In genomic region chr3:153137626-153138025, GRCh38 we compare ENCODE assay signal across 12 cellular contexts. TPM values are rescaled to one million over a fixed set of nuclear protein-coding genes. Genes with fewer than 3 reads are reported as not detected.
DNase-seq lines count a peak whose midpoint lies in the region; ATAC-seq and TF ChIP-seq lines count a peak whose summit lies in the region.
"Had no signal": no experiment of that assay in that cellular context is flagged by ENCODE, and none has a peak within 500 bp of the region (broad histone marks: within the 10 kb centered on the region; RNA-seq: fewer than 3 reads in every experiment).

No MANE protein-coding gene starts in this region.

- no peak overlapping the region for H2AFZ ChIP-seq in MM.1S (ENCODE audit: low read length)

- peaks cover 0 to 2% of the 10 kb centered on the region in 2 donors for H3K36me3 Mint-ChIP-seq in activated T-cell treated with anti-CD3 and anti-CD28 coated beads, Interleukin-2, amount 50 U/mL, for 72 hours (ENCODE audit: insufficient read depth in 2 of 2)
- H3K36me3 Mint-ChIP-seq in chondrocyte (ENCODE audit: low read depth), result no peaks in the 10 kb centered on the region

- H3K9ac ChIP-seq in MM.1S (ENCODE audit: low read length), result no peak overlapping the region

- H3K9me2 ChIP-seq in MM.1S (replicated peaks; ENCODE audit: insufficient read depth, low read length), result no peaks in the 10 kb centered on the region

- peak overlapping the region; percentile 74; the same call in 1 of the 2 replicates for H3K27ac ChIP-seq in MM.1S (ENCODE audit: low read length)

- H3K4me3 Mint-ChIP-seq in activated T-cell treated with anti-CD3 and anti-CD28 coated beads, Interleukin-2, amount 50 U/mL, for 72 hours, result no peak overlapping the region
- H3K4me3 Mint-ChIP-seq in chondrocyte (ENCODE audit: unreplicated experiment), result no peak overlapping the region
- H3K4me3 Mint-ChIP-seq: nephron had no signal

- TF ChIP-seq CTCF in MM.1S (IDR thresholded peaks at IDR 0.05; ENCODE audit: low read length) (no peak), chondrocyte (IDR thresholded peaks at IDR 0.05) (no peak)

- H3K27ac Mint-ChIP-seq in activated T-cell treated with anti-CD3 and anti-CD28 coated beads, Interleukin-2, amount 50 U/mL, for 72 hours, result peak overlapping the region; percentile 24
- peak overlapping the region; percentile 91 for H3K27ac Mint-ChIP-seq in chondrocyte (ENCODE audit: unreplicated experiment)
- H3K27ac Mint-ChIP-seq: nephron had no signal

- no peak overlapping the region; the same call in 1 of the 2 replicates for H3K4me2 ChIP-seq in MM.1S (ENCODE audit: low read depth, low read length)

- no peaks in the 10 kb centered on the region for H3K79me2 ChIP-seq in MM.1S (ENCODE audit: low read length)

- no peaks in the 10 kb centered on the region for H3K9me3 Mint-ChIP-seq in activated T-cell treated with anti-CD3 and anti-CD28 coated beads, Interleukin-2, amount 50 U/mL, for 72 hours
- H3K9me3 Mint-ChIP-seq in chondrocyte (ENCODE audit: low read depth), result no peaks in the 10 kb centered on the region
- H3K9me3 Mint-ChIP-seq: nephron had no signal

- H3K36me3 ChIP-seq in MM.1S (replicated peaks; ENCODE audit: insufficient read depth, low read length), result no peaks in the 10 kb centered on the region

- no peaks in the 10 kb centered on the region for H3K27me3 ChIP-seq in MM.1S (replicated peaks; ENCODE audit: insufficient read depth, low read length)

- no peaks in the 10 kb centered on the region for H3K9me3 ChIP-seq in MM.1S (replicated peaks; ENCODE audit: insufficient read depth, low read length)

- no peaks in the 10 kb centered on the region for H3K27me3 Mint-ChIP-seq in activated T-cell treated with anti-CD3 and anti-CD28 coated beads, Interleukin-2, amount 50 U/mL, for 72 hours (ENCODE audit: low read depth)
- H3K27me3 Mint-ChIP-seq in chondrocyte (ENCODE audit: low read depth), result no peaks in the 10 kb centered on the region

- no peak for ATAC-seq in activated T-cell treated with anti-CD3 and anti-CD28 coated beads, Interleukin-2, amount 50 U/mL, for 72 hours (replicated peaks in 1 of 2)
- ATAC-seq in HG02852 (IDR thresholded peaks at IDR 0.05; ENCODE audit: unreplicated experiment), result no peak

- H3K4me3 ChIP-seq in MM.1S (ENCODE audit: low read length), result no peak overlapping the region

- H3K4me1 Mint-ChIP-seq in activated T-cell treated with anti-CD3 and anti-CD28 coated beads, Interleukin-2, amount 50 U/mL, for 72 hours (ENCODE audit: low read depth), result peaks cover 35% of the 10 kb centered on the region
- peaks cover 34% of the 10 kb centered on the region for H3K4me1 Mint-ChIP-seq in chondrocyte (ENCODE audit: low read depth)
- H3K4me1 Mint-ChIP-seq: nephron had no signal

- no peak for DNase-seq in activated T-cell treated with anti-CD3 and anti-CD28 coated beads, Interleukin-2, amount 50 U/mL, for 72 hours
- DNase-seq in activated T-cell treated with anti-CD3 and anti-CD28 coated beads, Interleukin-2, amount 50 U/mL, for 1 hour, result no peak
- peak; percentile 30 for DNase-seq in MM.1S
- no peak for DNase-seq in chondrocyte (ENCODE audit: low spot score)
- DNase-seq in SHP77 (lab: John Stamatoyannopoulos, UW), result no peak
- no peak for DNase-seq in DMS53 (lab: John Stamatoyannopoulos, UW)
- no peak for DNase-seq in NCI-H2227 treated with DMSO at 0.1 percent for 48 hours (lab: John Stamatoyannopoulos, UW)
- DNase-seq: DMS79 treated with DMSO at 0.1 percent for 48 hours, NCI-H2081 treated with DMSO at 0.1 percent for 48 hours, small intestine had no signal

- H4K20me1 ChIP-seq in MM.1S (ENCODE audit: insufficient read depth, low read length), result no peaks in the 10 kb centered on the region

- peaks cover 22% of the 10 kb centered on the region for H3K4me1 ChIP-seq in MM.1S (ENCODE audit: low read length)

- peaks cover 24% of the 10 kb centered on the region for H3F3A ChIP-seq in MM.1S (ENCODE audit: insufficient read depth, low read length)

RNA-seq across cellular contexts. Expression of gene RAP2B, which starts 24.4 kb away (rescaled TPM):
- total RNA-seq in activated T-cell treated with anti-CD3 and anti-CD28 coated beads, Interleukin-2, amount 50 U/mL, for 72 hours, result 10 to 100 TPM; 11.2 to 13.1 TPM
- 10.6 to 12.3 TPM (median 11.0 TPM) in 3 replicates for total RNA-seq in chondrocyte
